22 cellular contexts compared by ENCODE assay signal in genomic region chr20:14866841-14867514, GRCh38.
"Had no signal": no experiment of that assay in that cellular context is flagged by ENCODE, and none has a peak within 500 bp of the region (broad histone marks: within the 10 kb centered on the region; RNA-seq: fewer than 3 reads in every experiment).

No MANE protein-coding gene starts in this region.

- H3K9me3 ChIP-seq: left ventricle myocardium inferior, lower lobe of right lung, sigmoid colon, testis, transverse colon had no signal

- H3K4me2 ChIP-seq: hepatocyte had no signal

- H3K4me1 ChIP-seq: left ventricle myocardium inferior, lower lobe of right lung, sigmoid colon, testis, transverse colon had no signal

- H3K79me2 ChIP-seq: hepatocyte had no signal

- ATAC-seq: foreskin keratinocyte; left cardiac atrium; natural killer cell treated with Interleukin-12 subunit alpha and Interleukin-12 subunit beta and Interleukin-15 and Interleukin-18, amount 100 ng/mL, for 72 hours; stimulated activated naive B cell treated with anti-CD40 and anti-IgM and Interleukin-4, amounts not matched to agents 10 μg/mL and 1 μg/mL and 100 μg/mL, for 72 hours; stimulated activated naive CD8-positive, alpha-beta T cell treated with anti-CD3 and anti-CD28 coated beads, Interleukin-15, amount 100 ng/mL, for 72 hours had no signal

- H2AFZ ChIP-seq: hepatocyte had no signal

- H3K4me3 ChIP-seq: coronary artery, hepatocyte, left ventricle myocardium inferior, lower lobe of right lung, sigmoid colon, skin epidermis, testis, transverse colon had no signal

- H3K27ac ChIP-seq: coronary artery, foreskin keratinocyte, hepatocyte, left ventricle myocardium inferior, lower lobe of right lung, sigmoid colon, skin epidermis, testis, transverse colon had no signal

- H3K36me3 ChIP-seq: left ventricle myocardium inferior, lower lobe of right lung, sigmoid colon, transverse colon had no signal

- H3K27me3 ChIP-seq: foreskin keratinocyte, hepatocyte, sigmoid colon, testis, transverse colon had no signal

- DNase-seq: effector CD4-positive, alpha-beta T cell; endodermal cell; erythroblast; foreskin keratinocyte; head of caudate nucleus; kidney; left cardiac atrium; left ventricle myocardium inferior; lower lobe of right lung; midbrain; posterior cingulate gyrus; sigmoid colon; stimulated activated CD4-positive, alpha-beta T cell treated with anti-CD3 and anti-CD28 coated beads, Interleukin-2, amount 100 ng/mL, for 24 hours; stimulated activated CD4-positive, alpha-beta T cell treated with anti-CD3 and anti-CD28 coated beads, Interleukin-4, amount 100 ng/mL, for 4 hours; stimulated activated naive B cell treated with anti-CD40 and anti-IgM and Interleukin-4, amounts not matched to agents 10 μg/mL and 1 μg/mL and 100 μg/mL, for 72 hours; stimulated activated naive CD8-positive, alpha-beta T cell treated with anti-CD3 and anti-CD28 coated beads, Interleukin-15, amount 100 ng/mL, for 72 hours; testis; transverse colon had no signal
